ENCODE assay signal across 15 cellular contexts in genomic region chr11:41522899-41523672, GRCh38.
"Had no signal": no experiment of that assay in that cellular context is flagged by ENCODE, and none has a peak within 500 bp of the region (broad histone marks: within the 10 kb centered on the region; RNA-seq: fewer than 3 reads in every experiment).

No MANE protein-coding gene starts in this region.

- H3K9ac ChIP-seq: parathyroid adenoma had no signal

- DNase-seq: activated B cell treated with CpG ODN at 0.5 μM for 24 hours; activated effector memory CD4-positive, alpha-beta T cell treated with anti-CD3 and anti-CD28 coated beads, Interleukin-2, amount 50 U/mL, for 16 hours; activated T-cell treated with anti-CD3 and anti-CD28 coated beads, Interleukin-2, amount 50 U/mL, for 4 hours; amygdala; dorsolateral prefrontal cortex; esophagus squamous epithelium; foreskin melanocyte; head of caudate nucleus; left ventricle myocardium inferior; mesenchymal stem cell; small intestine had no signal

- ATAC-seq: activated naive CD4-positive, alpha-beta T cell treated with anti-CD3 and anti-CD28 coated beads, Interleukin-2, amount 50 U/mL, for 72 hours; activated T-cell treated with anti-CD3 and anti-CD28 coated beads, Interleukin-2, amount 50 U/mL, for 4 hours had no signal

- H3K36me3 Mint-ChIP-seq: activated naive CD4-positive, alpha-beta T cell treated with anti-CD3 and anti-CD28 coated beads, Interleukin-2, amount 50 U/mL, for 72 hours had no signal

- H3K4me3 ChIP-seq: dorsolateral prefrontal cortex, esophagus squamous epithelium, left ventricle myocardium inferior had no signal

- H3K27ac ChIP-seq: dorsolateral prefrontal cortex, esophagus squamous epithelium, left ventricle myocardium inferior, parathyroid adenoma had no signal

- H3K27ac Mint-ChIP-seq: activated B cell treated with CpG ODN at 0.5 μM for 24 hours; activated naive CD4-positive, alpha-beta T cell treated with anti-CD3 and anti-CD28 coated beads, Interleukin-2, amount 50 U/mL, for 72 hours; T-helper 1 cell treated with Interleukin-12 subunit alpha and Interleukin-12 subunit beta and Interleukin-4 antibody, amounts not matched to agents 30 μg/mL and 1 μg/mL, for 36 hours had no signal

- FAIRE-seq: islet of Langerhans, small intestine had no signal

- H3K36me3 ChIP-seq: esophagus squamous epithelium, left ventricle myocardium inferior had no signal

- H3K79me2 ChIP-seq: parathyroid adenoma had no signal

- H3K9me3 ChIP-seq: esophagus squamous epithelium, left ventricle myocardium inferior had no signal

- H3K4me1 Mint-ChIP-seq: activated B cell treated with CpG ODN at 0.5 μM for 24 hours had no signal

- H3K27me3 ChIP-seq: dorsolateral prefrontal cortex, esophagus squamous epithelium had no signal

- H3K27me3 Mint-ChIP-seq: activated B cell treated with CpG ODN at 0.5 μM for 24 hours had no signal

- H3K9me3 Mint-ChIP-seq: activated B cell treated with CpG ODN at 0.5 μM for 24 hours had no signal

- H2AFZ ChIP-seq: parathyroid adenoma had no signal

- H3K4me1 ChIP-seq: esophagus squamous epithelium, left ventricle myocardium inferior, parathyroid adenoma had no signal

- H3K4me3 Mint-ChIP-seq: activated B cell treated with CpG ODN at 0.5 μM for 24 hours; activated T-cell treated with anti-CD3 and anti-CD28 coated beads, Interleukin-2, amount 50 U/mL, for 4 hours; T-helper 1 cell treated with Interleukin-12 subunit alpha and Interleukin-12 subunit beta and Interleukin-4 antibody, amounts not matched to agents 30 μg/mL and 1 μg/mL, for 36 hours had no signal
